14 cellular contexts compared by ENCODE assay signal in the genomic region with DNA sequence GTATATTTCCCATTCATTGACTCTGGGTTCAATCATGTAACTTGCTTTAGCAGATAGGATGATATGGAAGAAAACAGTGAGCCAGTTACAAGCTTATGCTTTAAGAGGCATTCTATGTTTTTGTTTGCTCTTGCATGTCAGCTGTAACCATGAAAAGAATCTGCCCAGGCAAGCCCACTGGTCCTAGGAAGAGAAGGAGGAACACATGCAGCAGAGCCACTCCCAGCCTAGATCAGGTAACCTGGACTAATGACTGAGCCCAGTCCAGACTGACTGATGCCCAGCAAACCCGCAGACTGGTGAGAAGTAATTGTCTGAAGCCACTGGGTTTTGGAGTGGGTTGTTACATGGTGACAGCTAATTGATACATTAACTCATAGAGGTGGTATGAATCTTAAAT.
DNase-seq lines count a peak whose midpoint lies in the region; ATAC-seq and TF ChIP-seq lines count a peak whose summit lies in the region.
"Had no signal": no experiment of that assay in that cellular context is flagged by ENCODE, and none has a peak within 500 bp of the region (broad histone marks: within the 10 kb centered on the region; RNA-seq: fewer than 3 reads in every experiment).

No MANE protein-coding gene starts in this region.

- H3K27ac ChIP-seq in VCaP, result peak overlapping the region; percentile 44
- H3K27ac ChIP-seq: upper lobe of left lung had no signal

- no peaks in the 10 kb centered on the region for H3K36me3 Mint-ChIP-seq in activated naive CD8-positive, alpha-beta T cell treated with anti-CD3 and anti-CD28 coated beads, Interleukin-2, amount 50 U/mL, for 24 hours (ENCODE audit: low read depth)

- no peak overlapping the region for H3K27ac Mint-ChIP-seq in activated naive CD8-positive, alpha-beta T cell treated with anti-CD3 and anti-CD28 coated beads, Interleukin-2, amount 50 U/mL, for 24 hours
- H3K27ac Mint-ChIP-seq: effector memory CD8-positive, alpha-beta T cell had no signal

- H3K27me3 Mint-ChIP-seq in activated naive CD8-positive, alpha-beta T cell treated with anti-CD3 and anti-CD28 coated beads, Interleukin-2, amount 50 U/mL, for 24 hours, result peaks cover 3% of the 10 kb centered on the region

- no peak overlapping the region for H3K4me3 Mint-ChIP-seq in activated naive CD8-positive, alpha-beta T cell treated with anti-CD3 and anti-CD28 coated beads, Interleukin-2, amount 50 U/mL, for 24 hours
- H3K4me3 Mint-ChIP-seq: effector memory CD8-positive, alpha-beta T cell had no signal

- peak; percentile 65 for DNase-seq in DMS53 (lab: John Stamatoyannopoulos, UW)
- DNase-seq in NCI-H1105 (lab: John Stamatoyannopoulos, UW), result peak; percentile 65
- DNase-seq in kidney tubule cell (ENCODE audit: low spot score), result peak; percentile 19
- DNase-seq in activated T-cell treated with anti-CD3 and anti-CD28 coated beads for 4 hours, result no peak
- DNase-seq in activated effector memory CD4-positive, alpha-beta T cell treated with Interleukin-2 at 50 U/mL for 16 hours, result no peak
- DNase-seq in activated naive CD8-positive, alpha-beta T cell treated with anti-CD3 and anti-CD28 coated beads, Interleukin-2, amount 50 U/mL, for 24 hours, result no peak
- no peak for DNase-seq in OCI-M2 (lab: John Stamatoyannopoulos, UW; ENCODE audit: unreplicated experiment)
- DNase-seq: activated CD8-positive, alpha-beta memory T cell treated with anti-CD3 and anti-CD28 coated beads for 24 hours; activated naive CD4-positive, alpha-beta T cell treated with Interleukin-2 at 50 U/mL for 16 hours; effector memory CD8-positive, alpha-beta T cell; mucosa of descending colon; NCI-H1436; upper lobe of left lung had no signal

- no peaks in the 10 kb centered on the region for H3K9me3 Mint-ChIP-seq in activated naive CD8-positive, alpha-beta T cell treated with anti-CD3 and anti-CD28 coated beads, Interleukin-2, amount 50 U/mL, for 24 hours
- H3K9me3 Mint-ChIP-seq: effector memory CD8-positive, alpha-beta T cell had no signal

- no peak for ATAC-seq in activated naive CD8-positive, alpha-beta T cell treated with anti-CD3 and anti-CD28 coated beads, Interleukin-2, amount 50 U/mL, for 24 hours
- ATAC-seq: effector memory CD8-positive, alpha-beta T cell; mucosa of descending colon had no signal

- H3K4me1 Mint-ChIP-seq in activated naive CD8-positive, alpha-beta T cell treated with anti-CD3 and anti-CD28 coated beads, Interleukin-2, amount 50 U/mL, for 24 hours, result no peaks in the 10 kb centered on the region

- TF ChIP-seq CTCF in VCaP (conservative IDR thresholded peaks at IDR 0.05), result no peak

Comparison
In these comparisons a context has a peak if more than half of its experiments do, and no peak if none do; other contexts are left out.
1. DNase-seq: peak in DMS53 (single experiment), NCI-H1105 (single experiment) and kidney tubule cell (single experiment); none in activated T-cell treated with anti-CD3 and anti-CD28 coated beads for 4 hours (single experiment), activated effector memory CD4-positive, alpha-beta T cell treated with Interleukin-2 at 50 U/mL for 16 hours (single experiment), activated naive CD8-positive, alpha-beta T cell treated with anti-CD3 and anti-CD28 coated beads, Interleukin-2, amount 50 U/mL, for 24 hours (single experiment) and OCI-M2 (single experiment).